ENCODE assay signal across 8 cellular contexts in the genomic region with DNA sequence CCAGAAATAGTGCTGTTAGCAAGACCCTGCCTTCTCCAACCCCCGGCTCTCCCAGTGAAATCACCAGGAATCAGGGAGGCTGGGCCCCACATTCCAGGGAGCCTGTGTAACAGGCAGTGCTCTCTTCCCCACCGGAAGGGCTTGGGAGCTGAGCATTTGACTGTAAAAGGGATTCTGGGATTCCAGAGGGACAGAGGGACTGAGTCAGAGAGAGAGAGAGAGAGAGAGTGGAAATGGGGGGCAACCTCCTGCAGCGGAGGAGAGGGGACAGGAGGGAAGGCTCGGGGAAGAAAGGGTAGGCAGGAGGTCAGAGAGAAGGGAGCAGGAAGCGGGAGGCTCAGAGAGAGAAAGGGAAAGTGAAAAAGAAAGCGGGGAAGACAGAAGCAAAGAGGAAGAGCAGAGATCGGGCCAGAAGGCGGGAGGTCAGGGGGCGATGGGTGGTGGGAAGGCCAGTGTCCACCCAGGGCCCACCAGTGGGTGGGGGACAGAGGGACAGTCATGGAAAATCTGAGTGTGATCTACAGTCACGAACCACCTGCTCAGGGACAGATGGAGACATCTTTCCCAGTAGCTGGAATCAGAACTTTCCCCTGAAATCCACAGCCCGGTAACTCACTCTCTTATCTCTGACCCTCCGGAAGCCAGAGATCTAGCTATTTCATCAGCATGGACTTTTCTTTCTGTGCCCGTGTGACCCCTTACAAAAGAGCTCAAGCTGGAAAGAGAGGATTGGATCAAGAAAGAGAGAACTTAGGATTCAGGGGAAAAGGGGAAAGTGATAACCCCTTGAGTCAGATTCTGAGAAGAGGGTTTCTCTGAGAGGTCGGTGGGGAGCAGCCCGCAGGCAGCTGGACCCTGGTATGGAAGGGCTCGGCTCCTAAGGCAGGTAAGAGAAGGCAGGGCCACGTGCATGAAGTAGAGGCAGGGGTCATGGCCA. TPM values are rescaled to one million over a fixed set of nuclear protein-coding genes. Genes with fewer than 3 reads are reported as not detected.
DNase-seq lines count a peak whose midpoint lies in the region; ATAC-seq and TF ChIP-seq lines count a peak whose summit lies in the region.

No MANE protein-coding gene starts in this region.

- H3K27ac Mint-ChIP-seq in endothelial cell (ENCODE audit: unreplicated experiment) = peak overlapping the region; percentile 83

- peaks cover 12% of the 10 kb centered on the region for H3K27me3 Mint-ChIP-seq in endothelial cell (ENCODE audit: unreplicated experiment)

- peak overlapping the region; percentile 51 for H3K4me3 Mint-ChIP-seq in endothelial cell (ENCODE audit: unreplicated experiment)

- peak; percentile 87 for DNase-seq in PC-3
- peak; percentile 41 for DNase-seq in endothelial cell (ENCODE audit: low spot score)
- DNase-seq in NCI-H2107 treated with DMSO at 0.1 percent for 48 hours (lab: John Stamatoyannopoulos, UW; ENCODE audit: unreplicated experiment) = no peak
- DNase-seq in NCI-H69 (lab: John Stamatoyannopoulos, UW) = no peak

- peak overlapping the region; percentile 59 for H3K9ac ChIP-seq in PC-3 (ENCODE audit: low read length)
- H3K9ac ChIP-seq in muscle layer of colon (ENCODE audit: low read length) = peak overlapping the region; percentile 72

- intact Hi-C loops in PC-3 (cut with micrococcal nuclease) = loop anchor here (1.0 kb wide), 1 partner anchor 37 kb away; a partner anchor contains a TSS

- H3K4me2 ChIP-seq in PC-3 (ENCODE audit: low read length) = peak overlapping the region; percentile 80

- H3K36me3 ChIP-seq in PC-3 (ENCODE audit: low read depth, low read length) = no peaks in the 10 kb centered on the region
- no peaks in the 10 kb centered on the region for H3K36me3 ChIP-seq in muscle layer of colon (ENCODE audit: insufficient read depth, low read length)

- H3K9me2 ChIP-seq in PC-3 (replicated peaks; ENCODE audit: low read length) = no peaks in the 10 kb centered on the region

- peaks cover 41% of the 10 kb centered on the region for H3K4me1 ChIP-seq in PC-3 (ENCODE audit: insufficient read depth, low read length)
- H3K4me1 ChIP-seq in muscle layer of colon (ENCODE audit: insufficient read depth, low read length) = peaks cover 33% of the 10 kb centered on the region

- H3K4me3 ChIP-seq in GM12875 (ENCODE audit: low read depth, low read length) = peak overlapping the region; percentile 26
- H3K4me3 ChIP-seq in PC-3 (ENCODE audit: low read length) = peak overlapping the region; percentile 53; the same call in 1 of the 2 replicates
- H3K4me3 ChIP-seq in muscle layer of colon (ENCODE audit: low read depth in 1 of 2, low read length in 2 of 2) = peak overlapping the region; percentile 28 to 61

- H4K20me1 ChIP-seq in PC-3 (ENCODE audit: low read length) = no peaks in the 10 kb centered on the region

- H3K27me3 ChIP-seq in PC-3 (ENCODE audit: low read length) (no peaks in the 10 kb centered on the region), muscle layer of colon (ENCODE audit: control insufficient read depth in 1 of 2, insufficient read depth in 2 of 2, low read length in 2 of 2) (no peaks in the 10 kb centered on the region)

- H3K4me1 Mint-ChIP-seq in endothelial cell (ENCODE audit: unreplicated experiment) = peaks cover 30% of the 10 kb centered on the region

- H2AFZ ChIP-seq in PC-3 (ENCODE audit: low read length) = peak overlapping the region; percentile 90

- no peaks in the 10 kb centered on the region for H3K36me3 Mint-ChIP-seq in endothelial cell (ENCODE audit: low read depth, unreplicated experiment)

- TF ChIP-seq CTCF in GM12875 (IDR thresholded peaks at IDR 0.05; ENCODE audit: borderline replicate concordance, insufficient read depth, low read depth, low read length) = no peak
- TF ChIP-seq CTCF in PC-3 (conservative IDR thresholded peaks at IDR 0.05; ENCODE audit: low read depth, low read length) = no peak
- TF ChIP-seq CTCF in endothelial cell (IDR thresholded peaks at IDR 0.05; ENCODE audit: unreplicated experiment) = no peak

- POLR2A ChIA-PET in PC-3 (lab: Charles Lee; ENCODE audit: unreplicated experiment) = interaction anchor here (0.6 kb wide), 2 partner anchors 13 to 533 kb away, joined by 3 to 6 read pairs; no protein-coding TSS in a partner anchor

- H3K9me3 Mint-ChIP-seq in endothelial cell (ENCODE audit: unreplicated experiment) = no peaks in the 10 kb centered on the region

- H3F3A ChIP-seq in PC-3 (ENCODE audit: low read length, unreplicated experiment) = no peaks in the 10 kb centered on the region

- peak; percentile 69 for ATAC-seq in PC-3
- ATAC-seq in HG03097 (IDR thresholded peaks at IDR 0.05; ENCODE audit: low FRiP score, unreplicated experiment) = no peak
- ATAC-seq in GM19452 (IDR thresholded peaks at IDR 0.05; ENCODE audit: unreplicated experiment) = no peak

- H3K9me3 ChIP-seq in PC-3 (ENCODE audit: low read length) = no peaks in the 10 kb centered on the region
- H3K9me3 ChIP-seq in muscle layer of colon (ENCODE audit: low read length) = no peaks in the 10 kb centered on the region

- H3K79me2 ChIP-seq in PC-3 (ENCODE audit: low read length) = no peaks in the 10 kb centered on the region

- BruUV-seq in PC-3 (replicated peaks; lab: Mats Ljungman, UMichigan) = no TSS peak

- CTCF ChIA-PET in PC-3 (lab: Charles Lee) = interaction anchor here (0.6 to 0.8 kb wide), 2 partner anchors 37 kb away, joined by 3 to 5 read pairs; a partner anchor contains a TSS

- H3K27ac ChIP-seq in PC-3 (ENCODE audit: low read length) (peak overlapping the region; percentile 76), muscle layer of colon (ENCODE audit: low read depth, low read length) (peak overlapping the region; percentile 5)

RNA-seq across cellular contexts. Expression of a gene that starts 4.6 kb away (rescaled TPM):
- 46.1 and 52.5 TPM in 2 replicates for total RNA-seq in PC-3 (2014; rRNA removed)
- 0.80 TPM for total RNA-seq in endothelial cell (ENCODE audit: unreplicated experiment)

RNA-seq across cellular contexts. Expression of a gene that starts 32.0 kb away (rescaled TPM):
- total RNA-seq in PC-3 (2014; rRNA removed) (148 and 190 TPM in 2 replicates), endothelial cell (ENCODE audit: unreplicated experiment) (45.6 TPM)

RNA-seq across cellular contexts. Expression of a gene that starts 37.0 kb away (rescaled TPM):
- total RNA-seq in PC-3 (2014; rRNA removed) (10.6 and 14.8 TPM in 2 replicates), endothelial cell (ENCODE audit: unreplicated experiment) (5.3 TPM)

RNA-seq across cellular contexts. Expression of a gene that starts 43.1 kb away (rescaled TPM):
- total RNA-seq in PC-3 (2014; rRNA removed) (1.6 and 2.5 TPM in 2 replicates), endothelial cell (ENCODE audit: unreplicated experiment) (0.77 TPM)

RNA-seq across cellular contexts. Expression of a gene that starts 57.8 kb away (rescaled TPM):
- total RNA-seq in PC-3 (2014; rRNA removed) (0.26 TPM in 1 of 2 replicates, not detected in the other), endothelial cell (ENCODE audit: unreplicated experiment) (not detected)

Comparison
In these comparisons a context has a peak if more than half of its experiments do, and no peak if none do; other contexts are left out.
1. DNase-seq: peak in PC-3 (single experiment) and endothelial cell (single experiment); none in NCI-H2107 treated with DMSO at 0.1 percent for 48 hours (single experiment) and NCI-H69 (single experiment).
2. RNA of a gene that starts 4.6 kb away (total RNA-seq): 46.1 to 52.5 TPM in PC-3; 0.80 TPM in endothelial cell (single experiment); every median in the first group is over 10 times any median in the second.
3. Peak in every context shown above with its lines, with median percentiles within 50 percentile points of each other: H3K4me3 ChIP-seq.